8 cellular contexts compared by ENCODE assay signal in the genomic region with DNA sequence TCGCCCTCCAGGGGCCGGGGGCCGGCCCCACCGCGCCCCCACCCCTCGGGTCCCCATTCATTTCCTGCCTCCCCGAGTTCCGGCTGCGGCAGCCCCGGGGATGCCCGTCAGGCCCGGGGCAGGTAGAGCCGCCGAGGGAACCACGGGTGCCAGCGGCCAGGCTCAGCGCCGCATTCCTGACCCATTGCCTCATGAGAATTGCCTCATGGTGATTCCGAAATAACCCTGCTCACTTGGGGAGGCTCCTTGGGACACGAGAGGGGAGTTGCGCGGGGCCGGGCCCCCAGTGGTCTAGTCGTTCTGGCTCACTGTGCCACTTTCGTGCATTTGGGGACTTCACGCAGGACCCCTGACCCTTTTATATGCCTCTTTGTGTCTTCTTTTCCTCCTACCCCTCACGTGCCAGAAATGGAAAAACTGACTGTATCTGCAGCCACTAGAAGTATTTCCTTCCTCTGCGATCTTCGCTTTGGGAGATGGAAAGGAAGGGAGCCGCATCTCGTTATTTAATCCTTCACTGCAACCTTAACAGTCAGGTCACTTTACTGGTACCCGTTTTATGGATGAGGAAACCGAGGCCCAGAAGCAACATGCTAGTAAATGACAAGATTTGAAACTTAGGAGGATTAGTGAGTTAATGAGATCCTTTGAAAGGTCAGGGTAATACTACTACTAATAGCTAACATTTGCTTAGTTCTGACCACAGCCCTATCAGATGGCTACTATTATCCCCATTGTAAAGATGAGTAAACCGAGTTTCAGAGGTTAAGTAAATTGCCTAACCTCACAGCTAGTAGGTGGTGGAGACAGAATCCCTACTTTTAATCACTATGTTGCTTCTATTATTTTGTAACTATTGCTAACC. TPM values are rescaled to one million over a fixed set of nuclear protein-coding genes. Genes with fewer than 3 reads are reported as not detected.
DNase-seq lines count a peak whose midpoint lies in the region; ATAC-seq and TF ChIP-seq lines count a peak whose summit lies in the region.

No MANE protein-coding gene starts in this region.

- H3K4me3 ChIP-seq in MM.1S (ENCODE audit: low read length) (peak overlapping the region; percentile 86), left ventricle myocardium inferior (peak overlapping the region; percentile 90), psoas muscle (peak overlapping the region; percentile 99)

- H3K4me1 Mint-ChIP-seq in activated naive CD8-positive, alpha-beta T cell treated with anti-CD3 and anti-CD28 coated beads, Interleukin-2, amount 50 U/mL, for 24 hours = peaks cover 51% of the 10 kb centered on the region

- H3K27me3 ChIP-seq in MM.1S (replicated peaks; ENCODE audit: insufficient read depth, low read length) = no peaks in the 10 kb centered on the region
- no peaks in the 10 kb centered on the region for H3K27me3 ChIP-seq in left ventricle myocardium inferior (ENCODE audit: low read depth)
- H3K27me3 ChIP-seq in psoas muscle (ENCODE audit: insufficient read depth in 3 of 3, low read length in 2 of 3) = no peaks in the 10 kb centered on the region

- DNase-seq in ELF-1 (ENCODE audit: low read depth, low spot score) (peak; percentile 84), MM.1S (peak; percentile 19), left ventricle myocardium inferior (peak; percentile 63), psoas muscle (peak; percentile 79 to 89), middle frontal gyrus (ENCODE audit: extremely low spot score, low spot score) (no peak)
- peak; percentile 37 for DNase-seq in activated naive CD8-positive, alpha-beta T cell treated with anti-CD3 and anti-CD28 coated beads, Interleukin-2, amount 50 U/mL, for 24 hours
- no peak for DNase-seq in central memory CD4-positive, alpha-beta T cell

- 0 out of 2 replicates have a peak, but pooled peaks cover 3% of the 10 kb centered on the region for H3K4me1 ChIP-seq in MM.1S (ENCODE audit: low read length)
- H3K4me1 ChIP-seq in left ventricle myocardium inferior = peaks cover 68% of the 10 kb centered on the region
- H3K4me1 ChIP-seq in psoas muscle = peaks cover 51% of the 10 kb centered on the region

- no peaks in the 10 kb centered on the region for H3K27me3 Mint-ChIP-seq in activated naive CD8-positive, alpha-beta T cell treated with anti-CD3 and anti-CD28 coated beads, Interleukin-2, amount 50 U/mL, for 24 hours

- H3F3A ChIP-seq in MM.1S (ENCODE audit: insufficient read depth, low read length) = no peaks in the 10 kb centered on the region

- TF ChIP-seq CTCF in MM.1S (IDR thresholded peaks at IDR 0.05; ENCODE audit: low read length) (no peak), left ventricle myocardium inferior (IDR thresholded peaks at IDR 0.05; ENCODE audit: borderline replicate concordance) (no peak), psoas muscle (IDR thresholded peaks at IDR 0.05) (no peak)

- peaks cover 53% of the 10 kb centered on the region for H3K79me2 ChIP-seq in MM.1S (ENCODE audit: low read length)

- intact Hi-C loops in left ventricle myocardium inferior (cut with micrococcal nuclease) (no loop called here), psoas muscle (cut with DNase I) (no loop called here)

- H3K4me2 ChIP-seq in MM.1S (ENCODE audit: low read depth, low read length) = peak overlapping the region; percentile 58

- peak overlapping the region; percentile 99 for H3K27ac Mint-ChIP-seq in activated naive CD8-positive, alpha-beta T cell treated with anti-CD3 and anti-CD28 coated beads, Interleukin-2, amount 50 U/mL, for 24 hours

- H3K9me3 ChIP-seq in MM.1S (replicated peaks; ENCODE audit: insufficient read depth, low read length) (no peaks in the 10 kb centered on the region), left ventricle myocardium inferior (replicated peaks) (no peaks in the 10 kb centered on the region), psoas muscle (no peaks in the 10 kb centered on the region)

- no peaks in the 10 kb centered on the region for H3K9me3 Mint-ChIP-seq in activated naive CD8-positive, alpha-beta T cell treated with anti-CD3 and anti-CD28 coated beads, Interleukin-2, amount 50 U/mL, for 24 hours

- 3 to 6% (median 3%) methylated on average over 26 to 34 of the region's 34 CpGs for WGBS in psoas muscle, 3 donors

- H3K36me3 ChIP-seq in MM.1S (replicated peaks; ENCODE audit: insufficient read depth, low read length) (no peaks in the 10 kb centered on the region), left ventricle myocardium inferior (no peaks in the 10 kb centered on the region), psoas muscle (ENCODE audit: insufficient read depth in 1 of 2, low read depth in 1 of 2) (no peaks in the 10 kb centered on the region)

- H3K27ac ChIP-seq in MM.1S (ENCODE audit: low read length) = peak overlapping the region; percentile 63; the same call in 1 of the 2 replicates
- peak overlapping the region; percentile 97 for H3K27ac ChIP-seq in left ventricle myocardium inferior (replicated peaks)
- peak overlapping the region; percentile 100 for H3K27ac ChIP-seq in psoas muscle

- no peaks in the 10 kb centered on the region for H3K9me2 ChIP-seq in MM.1S (replicated peaks; ENCODE audit: insufficient read depth, low read length)

- ATAC-seq in GM21717 (IDR thresholded peaks at IDR 0.05; ENCODE audit: unreplicated experiment) (peak; percentile 34), psoas muscle (peak; percentile 86 to 88 (median 88))
- peak; percentile 54 for ATAC-seq in activated naive CD8-positive, alpha-beta T cell treated with anti-CD3 and anti-CD28 coated beads, Interleukin-2, amount 50 U/mL, for 24 hours

- peak overlapping the region; percentile 85 for H3K9ac ChIP-seq in MM.1S (ENCODE audit: low read length)

- H2AFZ ChIP-seq in MM.1S (ENCODE audit: low read length) = 0 out of 2 replicates have a peak overlapping the region, but pooled peaks have one; percentile 31

- H3K4me3 Mint-ChIP-seq in activated naive CD8-positive, alpha-beta T cell treated with anti-CD3 and anti-CD28 coated beads, Interleukin-2, amount 50 U/mL, for 24 hours = peak overlapping the region; percentile 97

- no peaks in the 10 kb centered on the region for H4K20me1 ChIP-seq in MM.1S (ENCODE audit: insufficient read depth, low read length)

- H3K36me3 Mint-ChIP-seq in activated naive CD8-positive, alpha-beta T cell treated with anti-CD3 and anti-CD28 coated beads, Interleukin-2, amount 50 U/mL, for 24 hours (ENCODE audit: low read depth) = peaks cover 32% of the 10 kb centered on the region

RNA-seq across cellular contexts. Expression of gene PTPN11, which starts 0.8 kb away (rescaled TPM):
- total RNA-seq in left ventricle myocardium inferior (139 TPM), psoas muscle (100 to 1,000 TPM; 172 to 192 (median 185) TPM)
- polyA plus RNA-seq in psoas muscle = 100 to 1,000 TPM in 1 of 3 donors, 10 to 100 TPM in 2; 43.8 to 138 (median 46.2) TPM

RNA-seq across cellular contexts. Expression of gene RPL6, which starts 10.1 kb away (rescaled TPM):
- total RNA-seq in left ventricle myocardium inferior (572 TPM), psoas muscle (100 to 1,000 TPM; 743 to 889 (median 828) TPM)
- polyA plus RNA-seq in psoas muscle = 1,000 to 10,000 TPM; 1,575 to 1,983 (median 1,717) TPM

RNA-seq across cellular contexts. Expression of gene HECTD4, which starts 37.3 kb away (rescaled TPM):
- total RNA-seq in left ventricle myocardium inferior (23.4 TPM), psoas muscle (10 to 100 TPM; 14.6 to 22.8 (median 18.4) TPM)
- polyA plus RNA-seq in psoas muscle = 10 to 100 TPM in 1 of 3 donors, 1 to 10 TPM in 2; 2.1 to 12.0 (median 5.0) TPM

Comparison
In these comparisons a context has a peak if more than half of its experiments do, and no peak if none do; other contexts are left out.
1. DNase-seq: peak in ELF-1 (single experiment), MM.1S (single experiment), activated naive CD8-positive, alpha-beta T cell treated with anti-CD3 and anti-CD28 coated beads, Interleukin-2, amount 50 U/mL, for 24 hours (single experiment), left ventricle myocardium inferior (single experiment) and psoas muscle (2 of 2); none in central memory CD4-positive, alpha-beta T cell (single experiment) and middle frontal gyrus (single experiment).
2. ATAC-seq: peak in every context shown above with its lines; median percentile 88 in psoas muscle; 54 in activated naive CD8-positive, alpha-beta T cell treated with anti-CD3 and anti-CD28 coated beads, Interleukin-2, amount 50 U/mL, for 24 hours; 34 in GM21717.
3. Peak in every context shown above with its lines, with median percentiles within 50 percentile points of each other: H3K27ac ChIP-seq and H3K4me3 ChIP-seq.